In the genomic region with DNA sequence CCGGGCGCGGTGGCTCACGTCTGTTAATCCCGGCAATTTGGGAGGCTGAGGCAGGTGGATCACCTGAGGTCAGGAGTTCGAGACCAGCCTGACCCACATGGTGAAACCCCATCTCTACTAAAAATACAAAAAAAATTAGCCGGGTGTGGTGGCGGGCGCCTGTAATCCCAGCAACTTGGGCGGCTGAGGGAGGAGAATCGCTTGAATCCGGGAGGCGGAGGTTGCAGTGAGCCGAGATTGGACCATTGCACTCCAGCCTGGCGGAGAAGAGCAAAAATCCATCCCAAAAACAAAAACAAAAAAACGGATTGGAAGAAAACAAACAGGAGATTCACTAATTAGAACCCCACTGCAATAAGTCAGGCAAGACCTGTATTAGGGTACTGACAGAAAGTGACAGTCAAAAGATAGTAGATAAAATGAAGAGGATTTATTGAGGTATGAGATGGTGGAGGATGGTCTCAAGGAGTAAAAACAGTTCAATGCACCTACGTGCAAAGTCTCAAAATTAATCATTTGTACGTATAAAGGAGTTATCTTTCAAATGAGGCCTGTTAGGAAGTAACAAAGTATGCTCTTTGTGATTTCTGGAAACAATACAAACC, we compare ENCODE assay signal across 10 cellular contexts. TPM values are rescaled to one million over a fixed set of nuclear protein-coding genes. Genes with fewer than 3 reads are reported as not detected.
DNase-seq lines count a peak whose midpoint lies in the region; ATAC-seq and TF ChIP-seq lines count a peak whose summit lies in the region.
"Not testable (repeated sequence)": the region's sequence is repeated elsewhere in the genome, so short reads cannot be mapped to it uniquely, and the experiment has no call there.
"Had no signal": no experiment of that assay in that cellular context is flagged by ENCODE, and none has a peak within 500 bp of the region (broad histone marks: within the 10 kb centered on the region; RNA-seq: fewer than 3 reads in every experiment).

No MANE protein-coding gene starts in this region.

- peaks cover 35% of the 10 kb centered on the region for H3K4me1 ChIP-seq in CD4-positive, CD25-positive, alpha-beta regulatory T cell (ENCODE audit: control insufficient read depth, insufficient read depth, low read length, poor library complexity, severe bottlenecking)
- H3K4me1 ChIP-seq in IMR-90 (ENCODE audit: control insufficient read depth, insufficient read depth, low read length), result not testable (repeated sequence)
- H3K4me1 ChIP-seq in ascending aorta, result peaks cover 5 to 12% of the 10 kb centered on the region in 2 donors
- peaks cover 5 to 35% of the 10 kb centered on the region in 2 donors for H3K4me1 ChIP-seq in left lung
- H3K4me1 ChIP-seq in neutrophil (ENCODE audit: control insufficient read depth in 1 of 2, insufficient read depth in 1 of 2, low read depth in 1 of 2, low read length in 1 of 2), result peaks cover 13 to 15% of the 10 kb centered on the region in 2 experiments

- POLR2A ChIA-PET in IMR-90 (lab: Charles Lee; ENCODE audit: unreplicated experiment), result not testable (repeated sequence)

- not testable (repeated sequence) for H3K18ac ChIP-seq in IMR-90 (ENCODE audit: low read depth, low read length)

- not testable (repeated sequence) for TF ChIP-seq RAD21 in IMR-90 (IDR thresholded peaks at IDR 0.05; ENCODE audit: low read length)

- not testable (repeated sequence) for TF ChIP-seq POLR2A in IMR-90 (IDR thresholded peaks at IDR 0.05; ENCODE audit: low read depth, low read length)

- H2BK5ac ChIP-seq in IMR-90 (ENCODE audit: low read depth, low read length, poor library complexity, severe bottlenecking), result peak overlapping the region; percentile 74

- H3K27ac Mint-ChIP-seq in CD4-positive, CD25-positive, alpha-beta regulatory T cell, result peak overlapping the region; percentile 95 to 100 (median 99)
- H3K27ac Mint-ChIP-seq in T-helper 17 cell, result peak overlapping the region; percentile 96

- not testable (repeated sequence) for H2AK9ac ChIP-seq in IMR-90 (replicated peaks; ENCODE audit: low read depth, low read length, poor library complexity)

- H2AFZ ChIP-seq in IMR-90 (replicated peaks; ENCODE audit: low read length, poor library complexity), result not testable (repeated sequence)

- peaks cover 23% of the 10 kb centered on the region for H3K36me3 Mint-ChIP-seq in CD4-positive, CD25-positive, alpha-beta regulatory T cell
- not testable (repeated sequence) for H3K36me3 Mint-ChIP-seq in T-helper 17 cell (ENCODE audit: low read depth)

- TSS peak; percentile 70 for BruUV-seq in IMR-90 (replicated peaks; lab: Mats Ljungman, UMichigan)

- not testable (repeated sequence) for H3K9me3 Mint-ChIP-seq in CD4-positive, CD25-positive, alpha-beta regulatory T cell

- not testable (repeated sequence) for H3K27me3 ChIP-seq in CD4-positive, CD25-positive, alpha-beta regulatory T cell (ENCODE audit: control insufficient read depth, insufficient read depth, low read length); IMR-90 (ENCODE audit: control insufficient read depth, insufficient read depth, low read length); ascending aorta; left lung; neutrophil

- peak overlapping the region; percentile 95 for H3K4me3 ChIP-seq in CD4-positive, CD25-positive, alpha-beta regulatory T cell (ENCODE audit: low read depth, low read length)
- peak overlapping the region; percentile 78 for H3K4me3 ChIP-seq in IMR-90 (ENCODE audit: insufficient read depth, low read depth, low read length)
- H3K4me3 ChIP-seq in ascending aorta, result peak overlapping the region; percentile 79 to 92
- peak overlapping the region; percentile 99 for H3K4me3 ChIP-seq in epithelial cell of proximal tubule (ENCODE audit: low read depth, low read length)
- peak overlapping the region; percentile 80 to 89 for H3K4me3 ChIP-seq in left lung
- H3K4me3 ChIP-seq in neutrophil (ENCODE audit: low read depth in 1 of 2, low read length in 1 of 2), result peak overlapping the region; percentile 74 to 91

- H3K4ac ChIP-seq in IMR-90 (ENCODE audit: low read depth, low read length), result peak overlapping the region; percentile 93; the same call in 1 of the 2 replicates

- peak overlapping the region; percentile 97 for H3K14ac ChIP-seq in IMR-90 (replicated peaks; ENCODE audit: low read depth, low read length)

- H3K4me2 ChIP-seq in IMR-90 (ENCODE audit: low read depth, low read length), result peak overlapping the region; percentile 77

- not testable (repeated sequence) for H3K9me3 ChIP-seq in CD4-positive, CD25-positive, alpha-beta regulatory T cell (ENCODE audit: control insufficient read depth in 2 of 2, low read length in 2 of 2); IMR-90 (ENCODE audit: control insufficient read depth, insufficient read depth, low read length); T-helper 17 cell (ENCODE audit: control insufficient read depth, low read length, poor library complexity, severe bottlenecking); ascending aorta; left lung; neutrophil

- 87% methylated on average over 4 of the region's 18 CpGs; no CpG with 5 or more reads in 1 of the 2 experiments for WGBS in IMR-90 (ENCODE audit: extremely low coverage in 2 of 2, insufficient read length in 1 of 2), 2 experiments

- peak overlapping the region; percentile 72 to 97 for H4K8ac ChIP-seq in IMR-90 (ENCODE audit: low read depth in 2 of 2, low read length in 2 of 2)

- H3K4me3 Mint-ChIP-seq in CD4-positive, CD25-positive, alpha-beta regulatory T cell, result peak overlapping the region; percentile 98 to 100 (median 99)
- H3K4me3 Mint-ChIP-seq in T-helper 17 cell, result peak overlapping the region; percentile 97

- H2BK120ac ChIP-seq in IMR-90 (ENCODE audit: low read depth, low read length), result not testable (repeated sequence)

- peak overlapping the region; percentile 91; the same call in 1 of the 2 replicates for H4K91ac ChIP-seq in IMR-90 (ENCODE audit: insufficient read depth, low read depth, low read length)

- peak overlapping the region; percentile 91 for H3K27ac ChIP-seq in CD4-positive, CD25-positive, alpha-beta regulatory T cell (ENCODE audit: insufficient read depth, low read length, poor library complexity, severe bottlenecking)
- not testable (repeated sequence) for H3K27ac ChIP-seq in IMR-90 (ENCODE audit: insufficient read depth, low read length); left lung
- peak overlapping the region; percentile 82 to 92 for H3K27ac ChIP-seq in ascending aorta
- H3K27ac ChIP-seq in neutrophil, result peak overlapping the region; percentile 90
- H3K27ac ChIP-seq in temporal lobe (ENCODE audit: low read depth, low read length), result peak overlapping the region; percentile 69

- intact Hi-C loops in IMR-90 (cut with micrococcal nuclease); left lung (cut with DNase I): not testable (repeated sequence)
- intact Hi-C loops in ascending aorta (cut with DNase I), result loop anchor here (5.0 kb wide), 1 partner anchor 42 kb away; a partner anchor contains a TSS

- CTCF ChIA-PET in IMR-90 (lab: Yijun Ruan, JAX), result not testable (repeated sequence)

- not testable (repeated sequence) for TF ChIP-seq CTCF in IMR-90 (conservative IDR thresholded peaks at IDR 0.05; ENCODE audit: low read depth, low read length); ascending aorta (IDR thresholded peaks at IDR 0.05); epithelial cell of proximal tubule (conservative IDR thresholded peaks at IDR 0.05; ENCODE audit: low read depth, low read length); left lung (IDR thresholded peaks at IDR 0.05); neutrophil (IDR thresholded peaks at IDR 0.05)

- H4K20me1 ChIP-seq in IMR-90 (ENCODE audit: insufficient read depth, low read length), result not testable (repeated sequence)

- H2BK20ac ChIP-seq in IMR-90 (ENCODE audit: low read depth, low read length), result not testable (repeated sequence)

- not testable (repeated sequence) for H2BK15ac ChIP-seq in IMR-90 (ENCODE audit: low read depth, low read length)

- peaks cover 13 to 59% (median 39%) of the 10 kb centered on the region in 4 donors for H3K4me1 Mint-ChIP-seq in CD4-positive, CD25-positive, alpha-beta regulatory T cell
- H3K4me1 Mint-ChIP-seq in T-helper 17 cell, result peaks cover 23% of the 10 kb centered on the region

- in situ Hi-C loops in IMR-90 (cut with MboI; ENCODE audit: low sequenced_read_pairs), result not testable (repeated sequence)

- peak overlapping the region; percentile 82 for H3K23ac ChIP-seq in IMR-90 (ENCODE audit: low read depth, low read length)

- dilution Hi-C loops in IMR-90 (cut with HindIII; ENCODE audit: low sequenced_read_pairs, unreplicated experiment), result not testable (repeated sequence)

- ATAC-seq in CD4-positive, CD25-positive, alpha-beta regulatory T cell (ENCODE audit: low read depth in 2 of 2); IMR-90 (ENCODE audit: low read depth); T-helper 17 cell; left lung: not testable (repeated sequence)

- DNase-seq in CD4-positive, CD25-positive, alpha-beta regulatory T cell; IMR-90; T-helper 17 cell; ascending aorta (ENCODE audit: low spot score in 2 of 2); epithelial cell of proximal tubule (ENCODE audit: low read depth); left lung: not testable (repeated sequence)

- H3K56ac ChIP-seq in IMR-90 (ENCODE audit: extremely low read depth, insufficient read depth, low read length), result peak overlapping the region; percentile 78; the same call in 1 of the 2 replicates

- 0 out of 2 replicates have a peak overlapping the region, but pooled peaks have one; percentile 92 for H2AK5ac ChIP-seq in IMR-90 (ENCODE audit: low read depth, low read length)

- H3K79me1 ChIP-seq in IMR-90 (ENCODE audit: low read depth in 1 of 2, low read length in 2 of 2), result peaks cover 13 to 29% of the 10 kb centered on the region in 2 experiments; a peak in 3 of 4 replicates

- not testable (repeated sequence) for H3K9me1 ChIP-seq in IMR-90 (ENCODE audit: insufficient read depth, low read length)

- peaks cover 27% of the 10 kb centered on the region for H3K36me3 ChIP-seq in CD4-positive, CD25-positive, alpha-beta regulatory T cell (ENCODE audit: control insufficient read depth, insufficient read depth, low read length)
- H3K36me3 ChIP-seq in IMR-90 (ENCODE audit: control insufficient read depth, insufficient read depth, low read length) (peaks cover 10% of the 10 kb centered on the region), ascending aorta (peaks cover 19 to 31% of the 10 kb centered on the region in 2 donors), left lung (peaks cover 0 to 35% of the 10 kb centered on the region in 2 donors), neutrophil (peaks cover 32% of the 10 kb centered on the region)

- H3K27me3 Mint-ChIP-seq in CD4-positive, CD25-positive, alpha-beta regulatory T cell; T-helper 17 cell: not testable (repeated sequence)

- peak overlapping the region; percentile 96; the same call in 1 of the 2 replicates for H3K9ac ChIP-seq in IMR-90 (ENCODE audit: low read depth, low read length)

- peak overlapping the region; percentile 77; the same call in 1 of the 2 replicates for H4K5ac ChIP-seq in IMR-90 (ENCODE audit: low read depth, low read length)

RNA-seq across cellular contexts. Expression of a gene that starts 0.9 kb away (rescaled TPM):
- 51.7 TPM for total RNA-seq in CD4-positive, CD25-positive, alpha-beta regulatory T cell
- 10 to 100 TPM; 61.7 to 90.3 (median 82.2) TPM for polyA plus RNA-seq in CD4-positive, CD25-positive, alpha-beta regulatory T cell
- total RNA-seq in IMR-90 (2012; rRNA removed) (25.6 and 28.6 TPM in 2 replicates), T-helper 17 cell (10 to 100 TPM; 35.6 to 44.9 TPM), ascending aorta (24.6 TPM), epithelial cell of proximal tubule (20.9 and 29.2 TPM in 2 replicates), left lung (10 to 100 TPM; 16.6 to 17.1 TPM), temporal lobe (21.9 TPM)
- 21.8 and 22.4 TPM in 2 replicates for polyA plus RNA-seq in IMR-90 (2012; rRNA removed)
- 7.4 and 8.0 TPM in 2 replicates for polyA plus RNA-seq in IMR-90 (2012; cell fraction: cytosol; rRNA removed)
- 2.4 and 15.2 TPM in 2 replicates for polyA plus RNA-seq in IMR-90 (2012; cell fraction: nucleus; rRNA removed; ENCODE audit: low replicate concordance)

RNA-seq across cellular contexts. Expression of a gene that starts 5.0 kb away (rescaled TPM):
- not detected for total RNA-seq in CD4-positive, CD25-positive, alpha-beta regulatory T cell
- polyA plus RNA-seq in CD4-positive, CD25-positive, alpha-beta regulatory T cell, result not detected
- total RNA-seq in IMR-90 (2012; rRNA removed) (not detected in 2 replicates), T-helper 17 cell (not detected), ascending aorta (not detected), epithelial cell of proximal tubule (not detected in 2 replicates), left lung (not detected), temporal lobe (not detected)
- polyA plus RNA-seq in IMR-90 (2012; rRNA removed), result 0.03 TPM in 1 of 2 replicates, not detected in the other
- not detected in 2 replicates for polyA plus RNA-seq in IMR-90 (2012; cell fraction: cytosol; rRNA removed)
- polyA plus RNA-seq in IMR-90 (2012; cell fraction: nucleus; rRNA removed; ENCODE audit: low replicate concordance), result not detected in 2 replicates
- total RNA-seq: body of pancreas, HT1080 had no signal

RNA-seq across cellular contexts. Expression of a gene that starts 41.8 kb away (rescaled TPM):
- 22.4 TPM for total RNA-seq in CD4-positive, CD25-positive, alpha-beta regulatory T cell
- 10 to 100 TPM; 64.6 to 97.9 (median 78.5) TPM for polyA plus RNA-seq in CD4-positive, CD25-positive, alpha-beta regulatory T cell
- total RNA-seq in IMR-90 (2012; rRNA removed), result 37.6 and 52.2 TPM in 2 replicates
- 29.8 and 35.3 TPM in 2 replicates for polyA plus RNA-seq in IMR-90 (2012; rRNA removed)
- polyA plus RNA-seq in IMR-90 (2012; cell fraction: cytosol; rRNA removed), result 4.9 and 11.7 TPM in 2 replicates
- 1.4 and 8.3 TPM in 2 replicates for polyA plus RNA-seq in IMR-90 (2012; cell fraction: nucleus; rRNA removed; ENCODE audit: low replicate concordance)
- 10 to 100 TPM; 16.0 to 21.0 TPM for total RNA-seq in T-helper 17 cell
- total RNA-seq in ascending aorta, result 11.1 TPM
- 49.8 and 55.2 TPM in 2 replicates for total RNA-seq in epithelial cell of proximal tubule
- 10 to 100 TPM; 15.3 to 20.2 TPM for total RNA-seq in left lung
- total RNA-seq in temporal lobe, result 26.8 TPM

RNA-seq across cellular contexts. Expression of a gene that starts 49.8 kb away (rescaled TPM):
- 32.9 TPM for total RNA-seq in CD4-positive, CD25-positive, alpha-beta regulatory T cell
- 10 to 100 TPM; 44.9 to 66.4 (median 50.0) TPM for polyA plus RNA-seq in CD4-positive, CD25-positive, alpha-beta regulatory T cell
- total RNA-seq in IMR-90 (2012; rRNA removed), result 33.9 and 38.7 TPM in 2 replicates
- 29.7 and 29.8 TPM in 2 replicates for polyA plus RNA-seq in IMR-90 (2012; rRNA removed)
- 19.1 and 24.1 TPM in 2 replicates for polyA plus RNA-seq in IMR-90 (2012; cell fraction: cytosol; rRNA removed)
- 11.1 and 26.9 TPM in 2 replicates for polyA plus RNA-seq in IMR-90 (2012; cell fraction: nucleus; rRNA removed; ENCODE audit: low replicate concordance)
- total RNA-seq in T-helper 17 cell, result 10 to 100 TPM; 22.1 to 25.3 TPM
- total RNA-seq in ascending aorta, result 36.4 TPM
- total RNA-seq in epithelial cell of proximal tubule, result 34.9 and 37.5 TPM in 2 replicates
- total RNA-seq in left lung, result 10 to 100 TPM; 32.6 to 40.5 TPM
- 16.7 TPM for total RNA-seq in temporal lobe
